Comparison of ENCODE assay signal across 6 cellular contexts in genomic region chr2:76688732-76689131, GRCh38.
"Had no signal": no experiment of that assay in that cellular context is flagged by ENCODE, and none has a peak within 500 bp of the region (broad histone marks: within the 10 kb centered on the region; RNA-seq: fewer than 3 reads in every experiment).

No MANE protein-coding gene starts in this region.

- H3K27me3 Mint-ChIP-seq: IgD-negative memory B cell had no signal

- DNase-seq: GOT3, H7, HCEC 1CT, KBM-7 had no signal

- H3K27ac Mint-ChIP-seq: IgD-negative memory B cell had no signal

- H3K36me3 Mint-ChIP-seq: IgD-negative memory B cell had no signal

- H3K4me1 Mint-ChIP-seq: IgD-negative memory B cell had no signal

- FAIRE-seq: HTR-8/SVneo had no signal

- H3K4me3 Mint-ChIP-seq: IgD-negative memory B cell had no signal
